Comparison of ENCODE assay signal across 1 cellular context in the genomic region with DNA sequence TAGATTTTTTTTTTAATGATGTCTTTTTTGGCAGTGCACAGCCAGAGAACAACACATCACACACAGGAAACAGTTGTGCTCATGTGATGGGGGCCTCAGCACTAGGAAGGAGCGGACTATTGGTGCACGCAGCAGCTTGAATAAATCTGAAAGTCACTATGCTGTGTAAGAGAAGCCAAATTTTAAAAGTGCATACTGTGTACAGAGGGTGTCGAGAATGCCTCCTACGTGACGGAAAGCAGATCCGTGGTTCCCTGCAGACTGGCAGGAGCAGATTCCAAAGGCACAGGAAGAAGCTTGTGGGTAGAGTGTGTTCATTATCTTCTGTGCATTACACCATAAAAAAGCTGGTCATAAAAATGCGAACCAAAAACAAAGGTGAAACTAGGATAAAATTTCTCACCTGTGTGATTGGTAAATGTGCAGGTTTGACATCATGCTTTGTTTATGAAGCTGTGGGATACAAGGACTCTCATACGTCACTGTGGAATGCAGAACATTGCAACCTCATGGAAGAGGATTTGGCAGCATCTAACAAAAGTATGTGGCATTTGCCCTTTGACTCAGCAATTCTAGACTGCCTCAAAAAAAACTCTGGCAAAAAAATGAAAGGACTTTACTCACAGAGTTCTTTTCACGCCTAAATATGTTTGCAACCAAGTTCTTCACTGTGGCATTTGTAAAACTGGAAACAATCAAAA.
A peak's percentile ranks its signal among the peaks of the same experiment; 100 is the strongest.
TF ChIP-seq lines count a peak whose summit lies in the region.

No MANE protein-coding gene starts in this region.

TF ChIP-seq in endothelial cell of umbilical vein, 7 proteins besides CTCF, POLR2A, EP300 and RAD21:
- peak; percentile 17 for TF ChIP-seq JUN (IDR thresholded peaks at IDR 0.05; ENCODE audit: borderline replicate concordance, insufficient read depth, insufficient read length, low read depth)
